ENCODE assay signal across 1 cellular context in genomic region chr2:86671304-86671981, GRCh38.
A peak's percentile ranks its signal among the peaks of the same experiment; 100 is the strongest.
TF ChIP-seq lines count a peak whose summit lies in the region.

No MANE protein-coding gene starts in this region.

TF ChIP-seq in K562, 482 proteins besides CTCF, POLR2A, EP300 and RAD21:
- TF ChIP-seq CBX1 (IDR thresholded peaks at IDR 0.05; ENCODE audit: low read depth), result no peak
- no peak for TF ChIP-seq HNRNPUL1 (IDR thresholded peaks at IDR 0.05; ENCODE audit: low read length)
- peak; percentile 58 for TF ChIP-seq FOSL1 (tag; conservative IDR thresholded peaks at IDR 0.05)
- peak; percentile 87 for TF ChIP-seq FOXJ2 (tag; IDR thresholded peaks at IDR 0.05)
- no peak for TF ChIP-seq NR2C2 (CRISPR knock-in tag; IDR thresholded peaks at IDR 0.05)
- 0 out of 2 replicates have a peak, but pooled peaks have one; percentile 19 for TF ChIP-seq NR2C2 (tag; IDR thresholded peaks at IDR 0.05)
- TF ChIP-seq JUND (IDR thresholded peaks at IDR 0.05; ENCODE audit: borderline replicate concordance, low read depth, low read length), result peak; percentile 36; the same call in 1 of the 2 replicates
- TF ChIP-seq JUND (tag; IDR thresholded peaks at IDR 0.05; ENCODE audit: borderline replicate concordance, low read depth, low read length), result peak; percentile 39; the same call in 1 of the 3 replicates
- TF ChIP-seq ATF7 (IDR thresholded peaks at IDR 0.05), result 0 out of 2 replicates have a peak, but pooled peaks have one; percentile 47
- 0 out of 2 replicates have a peak, but pooled peaks have one; percentile 60 for TF ChIP-seq JUN (IDR thresholded peaks at IDR 0.05; ENCODE audit: borderline replicate concordance, low read depth, low read length)
- TF ChIP-seq JUN (CRISPR knock-in tag; IDR thresholded peaks at IDR 0.05; ENCODE audit: borderline replicate concordance), result no peak
- TF ChIP-seq THRB (CRISPR knock-in tag; conservative IDR thresholded peaks at IDR 0.05), result no peak
- TF ChIP-seq NFIC (IDR thresholded peaks at IDR 0.05), result 0 out of 2 replicates have a peak, but pooled peaks have one; percentile 23
- 0 out of 2 replicates have a peak, but pooled peaks have one; percentile 21 for TF ChIP-seq ZNF766 (CRISPR knock-in tag; conservative IDR thresholded peaks at IDR 0.05)
- TF ChIP-seq ARID1B (IDR thresholded peaks at IDR 0.05), result peak; percentile 15; the same call in 1 of the 2 replicates
